8 cellular contexts compared by ENCODE assay signal in genomic region chr7:155257482-155258232, GRCh38. TPM values are rescaled to one million over a fixed set of nuclear protein-coding genes. Genes with fewer than 3 reads are reported as not detected.
A peak's percentile ranks its signal among the peaks of the same experiment; 100 is the strongest.
DNase-seq lines count a peak whose midpoint lies in the region; ATAC-seq and TF ChIP-seq lines count a peak whose summit lies in the region.

No MANE protein-coding gene starts in this region.

- intact Hi-C loops in left ventricle myocardium superior (cut with micrococcal nuclease), result no loop called here

- peaks cover 39% of the 10 kb centered on the region for H3K4me1 Mint-ChIP-seq in brain

- peak overlapping the region in 1 of 5 experiments; percentile 30 for H3K4me3 Mint-ChIP-seq in brain

- DNase-seq in GM04504 (ENCODE audit: low read depth) (peak; percentile 73), left ventricle myocardium superior (peak; percentile 79), NCI-H524 treated with DMSO at 0.1 percent for 48 hours (lab: John Stamatoyannopoulos, UW) (no peak), amniotic stem cell (lab: John Stamatoyannopoulos, UW) (no peak)
- DNase-seq in stimulated activated CD4-positive, alpha-beta T cell treated with anti-CD3 and anti-CD28 coated beads, Interleukin-12 subunit alpha, Interleukin-12 subunit beta, amount 100 ng/mL, for 4 hours, result no peak

- peaks cover 0 to 4% (median 0%) of the 10 kb centered on the region in 5 experiments for H3K9me3 Mint-ChIP-seq in brain

- TF ChIP-seq CTCF in brain (conservative IDR thresholded peaks at IDR 0.05), result no peak

- H3K27me3 Mint-ChIP-seq in brain, result peaks cover 6% of the 10 kb centered on the region

- ATAC-seq in left ventricle myocardium superior, result peak; percentile 92
- no peak for ATAC-seq in HG02763 (IDR thresholded peaks at IDR 0.05; ENCODE audit: unreplicated experiment)

- H3K36me3 Mint-ChIP-seq in brain, result no peaks in the 10 kb centered on the region

- no peaks in the 10 kb centered on the region for H3K9me3 ChIP-seq in skeletal muscle tissue (ENCODE audit: control insufficient read depth in 3 of 3, low read length in 3 of 3)

- no peaks in the 10 kb centered on the region for H3K27me3 ChIP-seq in skeletal muscle tissue (ENCODE audit: control insufficient read depth in 3 of 3, insufficient read depth in 3 of 3, low read length in 3 of 3)

- peaks cover 19 to 36% (median 29%) of the 10 kb centered on the region in 3 donors for H3K4me1 ChIP-seq in skeletal muscle tissue (ENCODE audit: control insufficient read depth in 3 of 3, insufficient read depth in 3 of 3, low read length in 3 of 3)

- peak overlapping the region; percentile 59 to 82 (median 80) for H3K9ac ChIP-seq in skeletal muscle tissue (ENCODE audit: low read depth in 1 of 3, low read length in 3 of 3)

- H3K36me3 ChIP-seq in skeletal muscle tissue (ENCODE audit: control insufficient read depth in 3 of 3, insufficient read depth in 3 of 3, low read length in 3 of 3), result no peaks in the 10 kb centered on the region

- peak overlapping the region in 3 of 5 experiments; percentile 66 to 89 (median 88) for H3K27ac Mint-ChIP-seq in brain

- peak overlapping the region; percentile 83 for H3K27ac ChIP-seq in skeletal muscle tissue (ENCODE audit: low read depth, low read length)

- peak overlapping the region; percentile 60 to 67 (median 64) for H3K4me3 ChIP-seq in skeletal muscle tissue (ENCODE audit: low read length in 3 of 3)

RNA-seq across cellular contexts. Expression of gene INSIG1, which starts 40.0 kb away (rescaled TPM):
- polyA plus RNA-seq in brain (ENCODE audit: insufficient read depth, low read depth, low replicate concordance), result 35.2 TPM
- 8.7 TPM for total RNA-seq in left ventricle myocardium superior
- 25.1 TPM for total RNA-seq in skeletal muscle tissue

Comparison
In these comparisons a context has a peak if more than half of its experiments do, and no peak if none do; other contexts are left out.
1. DNase-seq: peak in GM04504 (single experiment) and left ventricle myocardium superior (single experiment); none in NCI-H524 treated with DMSO at 0.1 percent for 48 hours (single experiment), amniotic stem cell (single experiment) and stimulated activated CD4-positive, alpha-beta T cell treated with anti-CD3 and anti-CD28 coated beads, Interleukin-12 subunit alpha, Interleukin-12 subunit beta, amount 100 ng/mL, for 4 hours (single experiment).